In genomic region chr3:152556731-152557254, GRCh38 we compare ENCODE assay signal across 8 cellular contexts.
DNase-seq lines count a peak whose midpoint lies in the region; ATAC-seq, FAIRE-seq and TF ChIP-seq lines count a peak whose summit lies in the region.

No MANE protein-coding gene starts in this region.

- in situ Hi-C loops in GM13976 (cut with MboI; ENCODE audit: low sequenced_read_pairs, unreplicated experiment): no loop called here

- intact Hi-C loops in left colon (cut with DNase I, micrococcal nuclease): no loop called here

- DNase-seq in GM13976 (ENCODE audit: low spot score) (peak; percentile 41), H54 (ENCODE audit: insufficient read length, low spot score) (peak; percentile 13), RPMI7951 (ENCODE audit: low read depth) (peak; percentile 16), left colon (no peak), NOMO-1 treated with dmso at 0.1 percent for 144 hours (lab: John Stamatoyannopoulos, UW; ENCODE audit: unreplicated experiment) (no peak), OCI-M1 (lab: John Stamatoyannopoulos, UW) (no peak), NCI-H187 treated with DMSO at 0.1 percent for 48 hours (lab: John Stamatoyannopoulos, UW) (no peak), DMS 273 (lab: John Stamatoyannopoulos, UW; ENCODE audit: unreplicated experiment) (no peak)

- FAIRE-seq in H54 (lab: Jason Lieb, UNC): peak; percentile 60

- peak; percentile 46 for ATAC-seq in left colon

- TF ChIP-seq CTCF in GM13976 (IDR thresholded peaks at IDR 0.05; ENCODE audit: borderline replicate concordance, control extremely low read depth, extremely low read depth, insufficient read depth, missing control alignments): no peak

- TF ChIP-seq POLR2A in H54 (IDR thresholded peaks at IDR 0.05; ENCODE audit: low read depth, low read length): no peak

Comparison
In these comparisons a context has a peak if more than half of its experiments do, and no peak if none do; other contexts are left out.
1. DNase-seq: peak in GM13976 (single experiment), H54 (single experiment) and RPMI7951 (single experiment); none in left colon (0 of 2), NOMO-1 treated with dmso at 0.1 percent for 144 hours (single experiment), OCI-M1 (single experiment), NCI-H187 treated with DMSO at 0.1 percent for 48 hours (single experiment) and DMS 273 (single experiment).